Comparison of ENCODE assay signal across 31 cellular contexts in the genomic region with DNA sequence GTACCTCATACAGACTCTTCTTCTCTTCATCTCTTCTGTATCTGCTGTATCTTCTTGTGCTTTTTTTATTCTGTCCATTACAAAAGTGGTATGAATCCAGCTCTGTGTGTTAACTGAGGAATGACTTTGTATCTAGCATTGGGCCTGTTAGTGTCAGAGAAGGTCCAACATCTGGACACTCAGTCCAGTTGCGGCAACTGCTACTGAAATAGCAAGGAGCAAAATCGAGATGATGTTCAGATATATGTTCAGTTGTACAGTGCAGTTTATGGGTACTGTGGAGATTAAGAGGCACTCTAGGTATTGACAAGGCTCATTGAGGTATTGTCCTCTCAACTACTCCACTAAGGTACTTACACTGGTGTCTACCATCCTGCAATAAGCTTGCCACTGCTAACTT.
"Had no signal": no experiment of that assay in that cellular context is flagged by ENCODE, and none has a peak within 500 bp of the region (broad histone marks: within the 10 kb centered on the region; RNA-seq: fewer than 3 reads in every experiment).

No MANE protein-coding gene starts in this region.

- H3K4me3 ChIP-seq: neural progenitor cell, ovary, psoas muscle, right lobe of liver, sigmoid colon, stomach, suprapubic skin, testis, tibial artery, transverse colon, upper lobe of right lung, vagina had no signal

- H3K36me3 Mint-ChIP-seq: naive thymus-derived CD4-positive, alpha-beta T cell; natural killer cell; stimulated activated effector memory CD8-positive, alpha-beta T cell treated with anti-CD3 and anti-CD28 coated beads, Interleukin-12 subunit alpha, Interleukin-12 subunit beta, amount 100 ng/mL, for 72 hours; stimulated activated naive B cell treated with anti-CD40 and anti-IgM and Interleukin-4, amounts not matched to agents 10 μg/mL and 1 μg/mL and 100 μg/mL, for 72 hours had no signal

- H3K4me2 ChIP-seq: neural progenitor cell had no signal

- H3K27ac Mint-ChIP-seq: naive thymus-derived CD4-positive, alpha-beta T cell; natural killer cell; nephron; neural progenitor cell; progenitor cell of endocrine pancreas; stimulated activated effector memory CD8-positive, alpha-beta T cell treated with anti-CD3 and anti-CD28 coated beads, Interleukin-12 subunit alpha, Interleukin-12 subunit beta, amount 100 ng/mL, for 72 hours; stimulated activated naive B cell treated with anti-CD40 and anti-IgM and Interleukin-4, amounts not matched to agents 10 μg/mL and 1 μg/mL and 100 μg/mL, for 72 hours; stimulated activated naive CD8-positive, alpha-beta T cell treated with anti-CD3 and anti-CD28 coated beads, Interleukin-15, Interleukin-2, amounts not matched to agents 100 ng/mL and 50 ng/mL, for 24 hours; type B pancreatic cell had no signal

- H3K9ac ChIP-seq: neural progenitor cell, parathyroid adenoma had no signal

- H3K9me3 Mint-ChIP-seq: natural killer cell; stimulated activated effector memory CD8-positive, alpha-beta T cell treated with anti-CD3 and anti-CD28 coated beads, Interleukin-12 subunit alpha, Interleukin-12 subunit beta, amount 100 ng/mL, for 72 hours; stimulated activated naive CD8-positive, alpha-beta T cell treated with anti-CD3 and anti-CD28 coated beads, Interleukin-15, Interleukin-2, amounts not matched to agents 100 ng/mL and 50 ng/mL, for 24 hours had no signal

- H3K27me3 Mint-ChIP-seq: naive thymus-derived CD4-positive, alpha-beta T cell; progenitor cell of endocrine pancreas; type B pancreatic cell had no signal

- ATAC-seq: naive thymus-derived CD4-positive, alpha-beta T cell; natural killer cell; psoas muscle; right cardiac atrium; right lobe of liver; stimulated activated effector memory CD8-positive, alpha-beta T cell treated with anti-CD3 and anti-CD28 coated beads, Interleukin-12 subunit alpha, Interleukin-12 subunit beta, amount 100 ng/mL, for 72 hours; stimulated activated naive B cell treated with anti-CD40 and anti-IgM and Interleukin-4, amounts not matched to agents 10 μg/mL and 1 μg/mL and 100 μg/mL, for 72 hours; upper lobe of right lung had no signal

- H3K4me1 Mint-ChIP-seq: natural killer cell; stimulated activated effector memory CD8-positive, alpha-beta T cell treated with anti-CD3 and anti-CD28 coated beads, Interleukin-12 subunit alpha, Interleukin-12 subunit beta, amount 100 ng/mL, for 72 hours; stimulated activated naive B cell treated with anti-CD40 and anti-IgM and Interleukin-4, amounts not matched to agents 10 μg/mL and 1 μg/mL and 100 μg/mL, for 72 hours had no signal

- H3K27ac ChIP-seq: neural progenitor cell, neutrophil, ovary, parathyroid adenoma, psoas muscle, right lobe of liver, sigmoid colon, stomach, suprapubic skin, tibial artery, transverse colon, upper lobe of right lung, vagina had no signal

- H3K9me3 ChIP-seq: neutrophil, ovary, psoas muscle, right lobe of liver, sigmoid colon, suprapubic skin, testis, transverse colon, upper lobe of right lung, vagina had no signal

- H3K4me1 ChIP-seq: neural progenitor cell, parathyroid adenoma had no signal

- H3K36me3 ChIP-seq: neural progenitor cell, neutrophil, ovary, right lobe of liver, sigmoid colon, suprapubic skin, transverse colon, upper lobe of right lung, vagina had no signal

- H3K4me3 Mint-ChIP-seq: naive thymus-derived CD4-positive, alpha-beta T cell; natural killer cell; nephron; neural progenitor cell; stimulated activated effector memory CD8-positive, alpha-beta T cell treated with anti-CD3 and anti-CD28 coated beads, Interleukin-12 subunit alpha, Interleukin-12 subunit beta, amount 100 ng/mL, for 72 hours; stimulated activated naive B cell treated with anti-CD40 and anti-IgM and Interleukin-4, amounts not matched to agents 10 μg/mL and 1 μg/mL and 100 μg/mL, for 72 hours; stimulated activated naive CD8-positive, alpha-beta T cell treated with anti-CD3 and anti-CD28 coated beads, Interleukin-15, Interleukin-2, amounts not matched to agents 100 ng/mL and 50 ng/mL, for 24 hours; type B pancreatic cell had no signal

- H3K79me2 ChIP-seq: parathyroid adenoma had no signal

- H3K27me3 ChIP-seq: neural progenitor cell, neutrophil, ovary, right lobe of liver, sigmoid colon, stomach, suprapubic skin, testis, tibial artery, transverse colon, upper lobe of right lung, vagina had no signal

- DNase-seq: naive thymus-derived CD4-positive, alpha-beta T cell; natural killer cell; nucleus accumbens; ovary; posterior cingulate gyrus; psoas muscle; right cardiac atrium; right lobe of liver; sigmoid colon; small intestine; stimulated activated CD4-positive, alpha-beta T cell treated with anti-CD3 and anti-CD28 coated beads, Interleukin-15, amount 100 ng/mL, for 24 hours; stimulated activated CD4-positive, alpha-beta T cell treated with anti-CD3 and anti-CD28 coated beads, Interleukin-2, amount 100 ng/mL, for 24 hours; stimulated activated CD4-positive, alpha-beta T cell treated with anti-CD3 and anti-CD28 coated beads, Interleukin-2, amount 100 ng/mL, for 48 hours; stimulated activated CD4-positive, alpha-beta T cell treated with anti-CD3 and anti-CD28 coated beads, Interleukin-4, amount 100 ng/mL, for 24 hours; stimulated activated naive B cell treated with anti-CD40 and anti-IgM and Interleukin-4, amounts not matched to agents 10 μg/mL and 1 μg/mL and 100 μg/mL, for 72 hours; stimulated activated naive CD4-positive, alpha-beta T cell treated with Interleukin-2 at 50 U/mL for 16 hours; stomach; testis; tibial artery; transverse colon; upper lobe of right lung had no signal

- H2AFZ ChIP-seq: neural progenitor cell, parathyroid adenoma had no signal
